In the genomic region with DNA sequence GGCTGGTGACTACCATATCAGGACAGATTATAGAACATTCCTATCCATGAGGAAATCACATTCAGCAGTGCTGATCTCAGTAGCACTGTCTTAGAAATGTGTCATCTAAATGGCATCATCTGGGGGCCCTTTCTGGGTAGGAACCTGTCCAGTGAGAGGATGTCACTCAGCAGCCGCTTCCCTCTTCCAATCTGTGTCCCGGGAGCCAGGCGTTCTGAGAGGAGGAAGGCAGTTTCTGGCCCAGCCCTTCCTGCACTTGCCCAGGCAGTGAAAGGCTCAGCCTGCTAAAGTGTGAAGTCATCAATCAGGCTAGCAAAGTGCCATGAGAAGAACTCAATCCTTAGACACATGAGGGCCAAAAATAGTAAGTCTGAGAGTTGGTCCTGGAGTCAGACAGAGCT, we compare ENCODE assay signal across 16 cellular contexts. TPM values are rescaled to one million over a fixed set of nuclear protein-coding genes. Genes with fewer than 3 reads are reported as not detected.
A peak's percentile ranks its signal among the peaks of the same experiment; 100 is the strongest.
DNase-seq lines count a peak whose midpoint lies in the region; ATAC-seq, FAIRE-seq and TF ChIP-seq lines count a peak whose summit lies in the region.
"Had no signal": no experiment of that assay in that cellular context is flagged by ENCODE, and none has a peak within 500 bp of the region (broad histone marks: within the 10 kb centered on the region; RNA-seq: fewer than 3 reads in every experiment).

No MANE protein-coding gene starts in this region.

- WGBS in gastroesophageal sphincter (ENCODE audit: low coverage in 1 of 2), 2 donors: 46% methylated on average over 3 of the region's 3 CpGs; no CpG with 5 or more reads in 1 of the 2 donors
- 84 to 100% methylated on average over 3 of the region's 3 CpGs for WGBS in body of pancreas, 2 donors

- H3K36me3 ChIP-seq in astrocyte (ENCODE audit: insufficient read depth, low read length) (peaks cover 14% of the 10 kb centered on the region), gastroesophageal sphincter (peaks cover 13 to 79% of the 10 kb centered on the region in 2 donors), body of pancreas (replicated peaks in 1 of 2; ENCODE audit: insufficient read depth in 1 of 2, low read depth in 2 of 2) (peaks cover 0 to 22% of the 10 kb centered on the region in 2 donors)

- FAIRE-seq in astrocyte (lab: Jason Lieb, UNC): no peak
- FAIRE-seq: GM12892 had no signal

- H3K27ac Mint-ChIP-seq in astrocyte (ENCODE audit: unreplicated experiment): peak overlapping the region; percentile 85
- H3K27ac Mint-ChIP-seq: activated naive CD4-positive, alpha-beta T cell treated with anti-CD3 and anti-CD28 coated beads, Interleukin-2, amount 10 ng/mL, durations not matched to agents 7 days and 5 days; stimulated activated naive CD8-positive, alpha-beta T cell treated with anti-CD3 and anti-CD28 coated beads, Interleukin-15, amount 100 ng/mL, for 72 hours had no signal

- no peaks in the 10 kb centered on the region for H3K27me3 Mint-ChIP-seq in astrocyte (ENCODE audit: low read depth, unreplicated experiment)
- H3K27me3 Mint-ChIP-seq: activated naive CD4-positive, alpha-beta T cell treated with anti-CD3 and anti-CD28 coated beads, Interleukin-2, amount 10 ng/mL, durations not matched to agents 7 days and 5 days; stimulated activated naive CD8-positive, alpha-beta T cell treated with anti-CD3 and anti-CD28 coated beads, Interleukin-15, amount 100 ng/mL, for 72 hours had no signal

- TF ChIP-seq CTCF in astrocyte (IDR thresholded peaks at IDR 0.05; ENCODE audit: insufficient read depth, low read depth, low read length) (no peak), gastroesophageal sphincter (IDR thresholded peaks at IDR 0.05) (no peak), body of pancreas (IDR thresholded peaks at IDR 0.05) (no peak)

- H3K4me3 Mint-ChIP-seq in astrocyte (ENCODE audit: unreplicated experiment): no peak overlapping the region
- H3K4me3 Mint-ChIP-seq: activated naive CD4-positive, alpha-beta T cell treated with anti-CD3 and anti-CD28 coated beads, Interleukin-2, amount 10 ng/mL, durations not matched to agents 7 days and 5 days; stimulated activated naive CD8-positive, alpha-beta T cell treated with anti-CD3 and anti-CD28 coated beads, Interleukin-15, amount 100 ng/mL, for 72 hours had no signal

- peaks cover 23% of the 10 kb centered on the region for H3K36me3 Mint-ChIP-seq in astrocyte (ENCODE audit: low read depth, unreplicated experiment)

- H3K9me3 Mint-ChIP-seq in astrocyte (ENCODE audit: unreplicated experiment): no peaks in the 10 kb centered on the region
- H3K9me3 Mint-ChIP-seq: activated naive CD4-positive, alpha-beta T cell treated with anti-CD3 and anti-CD28 coated beads, Interleukin-2, amount 10 ng/mL, durations not matched to agents 7 days and 5 days; stimulated activated naive CD8-positive, alpha-beta T cell treated with anti-CD3 and anti-CD28 coated beads, Interleukin-15, amount 100 ng/mL, for 72 hours had no signal

- H3K4me3 ChIP-seq in astrocyte (ENCODE audit: insufficient read depth, low read depth, low read length) (no peak overlapping the region), gastroesophageal sphincter (no peak overlapping the region), body of pancreas (no peak overlapping the region)

- H3K4me1 Mint-ChIP-seq in astrocyte (ENCODE audit: low read depth, unreplicated experiment): peaks cover 26% of the 10 kb centered on the region
- H3K4me1 Mint-ChIP-seq: activated naive CD4-positive, alpha-beta T cell treated with anti-CD3 and anti-CD28 coated beads, Interleukin-2, amount 10 ng/mL, durations not matched to agents 7 days and 5 days; stimulated activated naive CD8-positive, alpha-beta T cell treated with anti-CD3 and anti-CD28 coated beads, Interleukin-15, amount 100 ng/mL, for 72 hours had no signal

- H3K4me1 ChIP-seq in astrocyte (ENCODE audit: insufficient read depth, low read length): peaks cover 3% of the 10 kb centered on the region
- peaks cover 0 to 21% (median 4%) of the 10 kb centered on the region in 3 donors for H3K4me1 ChIP-seq in gastroesophageal sphincter
- peaks cover 8% of the 10 kb centered on the region for H3K4me1 ChIP-seq in body of pancreas

- H3K27me3 ChIP-seq in astrocyte (ENCODE audit: insufficient read depth, low read length) (no peaks in the 10 kb centered on the region), gastroesophageal sphincter (no peaks in the 10 kb centered on the region), body of pancreas (no peaks in the 10 kb centered on the region)
- H3K27me3 ChIP-seq: neutrophil had no signal

- H3K9me3 ChIP-seq in astrocyte (ENCODE audit: insufficient read depth, low read depth, low read length) (no peaks in the 10 kb centered on the region), gastroesophageal sphincter (no peaks in the 10 kb centered on the region), body of pancreas (no peaks in the 10 kb centered on the region)
- H3K9me3 ChIP-seq: neutrophil had no signal

- peak; percentile 22 for ATAC-seq in gastroesophageal sphincter
- ATAC-seq in HG02588 (IDR thresholded peaks at IDR 0.05; ENCODE audit: unreplicated experiment): no peak
- ATAC-seq in body of pancreas: no peak
- ATAC-seq: stimulated activated naive CD8-positive, alpha-beta T cell treated with anti-CD3 and anti-CD28 coated beads, Interleukin-15, amount 100 ng/mL, for 72 hours had no signal

- no peak overlapping the region for H3K9ac ChIP-seq in astrocyte (ENCODE audit: low read length)

- peak; percentile 67 for DNase-seq in HCEC 1CT
- DNase-seq in astrocyte (ENCODE audit: low read depth): peak; percentile 77
- DNase-seq in pons (ENCODE audit: low spot score): peak; percentile 17
- DNase-seq in activated naive CD4-positive, alpha-beta T cell treated with anti-CD3 and anti-CD28 coated beads, Interleukin-2, amount 50 U/mL, for 16 hours: no peak
- no peak for DNase-seq in NCI-H2171 treated with DMSO at 0.1 percent for 48 hours (lab: John Stamatoyannopoulos, UW)
- DNase-seq in body of pancreas: no peak
- DNase-seq: activated CD4-positive, alpha-beta T cell treated with anti-CD3 and anti-CD28 coated beads, Interleukin-2, amount 50 U/mL, for 4 hours; activated naive CD4-positive, alpha-beta T cell treated with anti-CD3 and anti-CD28 coated beads, Interleukin-2, amount 10 ng/mL, durations not matched to agents 7 days and 5 days; DMS 273 treated with DMSO at 0.1 percent for 48 hours; effector CD4-positive, alpha-beta T cell; NCI-H1105 treated with DMSO at 0.1 percent for 48 hours; stimulated activated naive CD8-positive, alpha-beta T cell treated with anti-CD3 and anti-CD28 coated beads, Interleukin-15, amount 100 ng/mL, for 72 hours had no signal

- no peaks in the 10 kb centered on the region for H4K20me1 ChIP-seq in astrocyte (ENCODE audit: insufficient read depth, low read length)

- no peak for TF ChIP-seq EP300 in gastroesophageal sphincter (IDR thresholded peaks at IDR 0.05)

- intact Hi-C loops in body of pancreas (cut with DNase I): no loop called here

- no peak overlapping the region for H2AFZ ChIP-seq in astrocyte (ENCODE audit: low read depth, low read length)

- no peak overlapping the region for H3K4me2 ChIP-seq in astrocyte (ENCODE audit: low read length)

- H3K27ac ChIP-seq in astrocyte (ENCODE audit: low read depth, low read length) (peak overlapping the region; percentile 33), gastroesophageal sphincter (peak overlapping the region in 2 of 4 donors; percentile 46 to 54), body of pancreas (no peak overlapping the region)
- H3K27ac ChIP-seq: neutrophil had no signal

- no peaks in the 10 kb centered on the region for H3K79me2 ChIP-seq in astrocyte (ENCODE audit: insufficient read depth, low read length)

- TF ChIP-seq POLR2A in gastroesophageal sphincter (IDR thresholded peaks at IDR 0.05) (no peak), body of pancreas (IDR thresholded peaks at IDR 0.05) (no peak)

RNA-seq across cellular contexts. Expression of a gene that starts 25.6 kb away (rescaled TPM):
- 55.0 and 58.6 TPM in 2 replicates for total RNA-seq in astrocyte
- total RNA-seq in gastroesophageal sphincter: 100 to 1,000 TPM in 3 of 4 donors, 10 to 100 TPM in 1; 69.3 to 136 (median 116) TPM
- 10 to 100 TPM; 12.5 to 69.0 TPM for total RNA-seq in body of pancreas

RNA-seq across cellular contexts. Expression of a gene that starts 46.3 kb away (rescaled TPM):
- total RNA-seq in astrocyte (7.6 and 8.0 TPM in 2 replicates), gastroesophageal sphincter (1 to 10 TPM; 5.1 to 6.7 (median 6.2) TPM), body of pancreas (1 to 10 TPM; 1.6 to 2.0 TPM)

Comparison
In these comparisons a context has a peak if more than half of its experiments do, and no peak if none do; other contexts are left out.
1. DNase-seq: peak in HCEC 1CT (single experiment), astrocyte (single experiment) and pons (single experiment); none in activated naive CD4-positive, alpha-beta T cell treated with anti-CD3 and anti-CD28 coated beads, Interleukin-2, amount 50 U/mL, for 16 hours (single experiment), NCI-H2171 treated with DMSO at 0.1 percent for 48 hours (single experiment) and body of pancreas (0 of 4).